Comparison of ENCODE assay signal across 19 cellular contexts in the genomic region with DNA sequence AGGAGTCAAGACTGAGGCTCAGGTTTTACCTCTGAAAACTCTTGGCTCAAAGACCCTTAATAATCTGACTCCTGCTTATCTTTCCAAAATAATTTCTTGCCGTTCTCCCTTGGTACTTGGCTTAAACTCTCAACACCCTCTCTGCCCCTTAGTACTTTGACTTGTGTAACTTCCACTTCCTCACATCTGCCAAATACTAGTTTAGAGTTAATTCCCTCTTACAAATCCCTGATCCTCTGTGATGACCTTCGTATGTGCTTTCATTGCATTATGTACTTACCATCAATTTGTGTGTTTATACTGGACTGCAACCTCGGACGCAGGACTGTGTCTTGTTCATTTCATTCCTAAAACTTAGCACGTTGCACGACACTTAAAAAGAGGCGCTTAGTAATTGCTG.
"Had no signal": no experiment of that assay in that cellular context is flagged by ENCODE, and none has a peak within 500 bp of the region (broad histone marks: within the 10 kb centered on the region; RNA-seq: fewer than 3 reads in every experiment).

No MANE protein-coding gene starts in this region.

- H3K27me3 Mint-ChIP-seq: activated B cell treated with CpG ODN at 0.5 μM for 24 hours; activated CD4-positive, alpha-beta T cell treated with anti-CD3 and anti-CD28 coated beads, Interleukin-2, amount 10 ng/mL, durations not matched to agents 7 days and 5 days; naive thymus-derived CD8-positive, alpha-beta T cell had no signal

- H3K4me3 ChIP-seq: cardiac muscle cell, right atrium auricular region, skin epidermis, tibial nerve, vagina had no signal

- H3K9me3 Mint-ChIP-seq: activated B cell treated with CpG ODN at 0.5 μM for 24 hours; activated CD4-positive, alpha-beta T cell treated with anti-CD3 and anti-CD28 coated beads, Interleukin-2, amount 10 ng/mL, durations not matched to agents 7 days and 5 days; activated naive CD4-positive, alpha-beta T cell treated with anti-CD3 and anti-CD28 coated beads for 36 hours; activated T-helper 1 cell treated with anti-CD3 and anti-CD28 coated beads, Interleukin-12 subunit alpha, Interleukin-12 subunit beta, Interleukin-2, Interleukin-4 antibody, amounts not matched to agents 30 ng/mL and 10 ng/mL and 1 ng/mL, durations not matched to agents 14 hours and 24 hours and 36 hours; T-helper 1 cell treated with Interleukin-12 subunit alpha and Interleukin-12 subunit beta and Interleukin-4 antibody, amounts not matched to agents 30 μg/mL and 1 μg/mL, for 36 hours had no signal

- ATAC-seq: naive thymus-derived CD8-positive, alpha-beta T cell had no signal

- H3K4me1 Mint-ChIP-seq: activated B cell treated with CpG ODN at 0.5 μM for 24 hours had no signal

- H3K27ac ChIP-seq: cardiac muscle cell, right atrium auricular region, skin epidermis, tibial nerve, vagina had no signal

- H3K27ac Mint-ChIP-seq: activated B cell treated with CpG ODN at 0.5 μM for 24 hours; activated CD4-positive, alpha-beta T cell treated with anti-CD3 and anti-CD28 coated beads, Interleukin-2, amount 10 ng/mL, durations not matched to agents 7 days and 5 days; activated naive CD4-positive, alpha-beta T cell treated with anti-CD3 and anti-CD28 coated beads for 36 hours; activated T-helper 1 cell treated with anti-CD3 and anti-CD28 coated beads, Interleukin-12 subunit alpha, Interleukin-12 subunit beta, Interleukin-2, Interleukin-4 antibody, amounts not matched to agents 30 ng/mL and 10 ng/mL and 1 ng/mL, durations not matched to agents 14 hours and 24 hours and 36 hours; T-helper 1 cell treated with Interleukin-12 subunit alpha and Interleukin-12 subunit beta and Interleukin-4 antibody, amounts not matched to agents 30 μg/mL and 1 μg/mL, for 36 hours had no signal

- FAIRE-seq: colon, islet of Langerhans had no signal

- H3K4me1 ChIP-seq: right atrium auricular region, tibial nerve, vagina had no signal

- H3K27me3 ChIP-seq: cardiac muscle cell, right atrium auricular region, tibial nerve, vagina had no signal

- H3K9me3 ChIP-seq: right atrium auricular region, tibial nerve, vagina had no signal

- DNase-seq: activated B cell treated with CpG ODN at 0.5 μM for 24 hours; activated CD4-positive, alpha-beta T cell treated with anti-CD3 and anti-CD28 coated beads, Interleukin-2, amount 10 ng/mL, durations not matched to agents 7 days and 5 days; activated CD8-positive, alpha-beta memory T cell treated with anti-CD3 and anti-CD28 coated beads, Interleukin-2, amount 50 U/mL, for 48 hours; activated naive CD4-positive, alpha-beta T cell treated with anti-CD3 and anti-CD28 coated beads for 36 hours; naive thymus-derived CD8-positive, alpha-beta T cell; occipital lobe; stimulated activated CD4-positive, alpha-beta T cell treated with anti-CD3 and anti-CD28 coated beads, Interleukin-15, amount 100 ng/mL, for 24 hours; stimulated activated CD4-positive, alpha-beta T cell treated with anti-CD3 and anti-CD28 coated beads, Interleukin-4, amount 100 ng/mL, for 24 hours; stimulated activated naive CD4-positive, alpha-beta T cell treated with Interleukin-2 at 50 U/mL for 16 hours; substantia nigra had no signal

- H3K4me3 Mint-ChIP-seq: activated B cell treated with CpG ODN at 0.5 μM for 24 hours; activated CD4-positive, alpha-beta T cell treated with anti-CD3 and anti-CD28 coated beads, Interleukin-2, amount 10 ng/mL, durations not matched to agents 7 days and 5 days; activated naive CD4-positive, alpha-beta T cell treated with anti-CD3 and anti-CD28 coated beads for 36 hours; activated T-helper 1 cell treated with anti-CD3 and anti-CD28 coated beads, Interleukin-12 subunit alpha, Interleukin-12 subunit beta, Interleukin-2, Interleukin-4 antibody, amounts not matched to agents 30 ng/mL and 10 ng/mL and 1 ng/mL, durations not matched to agents 14 hours and 24 hours and 36 hours; naive thymus-derived CD8-positive, alpha-beta T cell; T-helper 1 cell treated with Interleukin-12 subunit alpha and Interleukin-12 subunit beta and Interleukin-4 antibody, amounts not matched to agents 30 μg/mL and 1 μg/mL, for 36 hours had no signal
